ENCODE assay signal across 24 cellular contexts in genomic region chr5:153400931-153401330, GRCh38.
DNase-seq lines count a peak whose midpoint lies in the region; ATAC-seq, FAIRE-seq and TF ChIP-seq lines count a peak whose summit lies in the region.
"Had no signal": no experiment of that assay in that cellular context is flagged by ENCODE, and none has a peak within 500 bp of the region (broad histone marks: within the 10 kb centered on the region; RNA-seq: fewer than 3 reads in every experiment).

No MANE protein-coding gene starts in this region.

- H3K4me3 ChIP-seq in epithelial cell of esophagus (ENCODE audit: low read length), result no peak overlapping the region
- H3K4me3 ChIP-seq in coronary artery, result no peak overlapping the region
- H3K4me3 ChIP-seq: BLaER1, esophagus squamous epithelium, lung, tibial artery had no signal

- no peak for ATAC-seq in GM21528 (IDR thresholded peaks at IDR 0.05; ENCODE audit: low FRiP score, unreplicated experiment)
- ATAC-seq: effector memory CD8-positive, alpha-beta T cell; SK-N-SH treated with all-trans-retinoic acid at 6 μM for 48 hours; stimulated activated naive CD8-positive, alpha-beta T cell treated with anti-CD3 and anti-CD28 coated beads, Interleukin-15, Interleukin-2, amounts not matched to agents 100 U/mL and 50 U/mL, for 24 hours had no signal

- DNase-seq in DMS 273 (lab: John Stamatoyannopoulos, UW; ENCODE audit: unreplicated experiment), result peak; percentile 31
- DNase-seq in DMS 273 treated with DMSO at 0.1 percent for 48 hours (lab: John Stamatoyannopoulos, UW), result no peak
- DNase-seq in NCI-H446 treated with DMSO at 0.1 percent for 48 hours (lab: John Stamatoyannopoulos, UW), result peak; percentile 66
- peak; percentile 27 for DNase-seq in epithelial cell of esophagus (ENCODE audit: low read depth)
- DNase-seq in urothelium cell line (ENCODE audit: low spot score), result peak; percentile 57
- no peak for DNase-seq in coronary artery (ENCODE audit: low spot score)
- DNase-seq in NCI-H187 (lab: John Stamatoyannopoulos, UW), result no peak
- DNase-seq: activated CD4-positive, alpha-beta memory T cell treated with anti-CD3 and anti-CD28 coated beads, Interleukin-2, amount 10 ng/mL, durations not matched to agents 7 days and 5 days; activated gamma-delta T cell; COR-L47; effector memory CD8-positive, alpha-beta T cell; esophagus squamous epithelium; Kasumi-1; NCI-H1092 treated with DMSO at 0.1 percent for 48 hours; NCI-H2081 treated with DMSO at 0.1 percent for 48 hours; stimulated activated CD4-positive, alpha-beta T cell treated with anti-CD3 and anti-CD28 coated beads, Interleukin-4, amount 100 ng/mL, for 1 hour; stimulated activated naive CD8-positive, alpha-beta T cell treated with anti-CD3 and anti-CD28 coated beads, Interleukin-15, Interleukin-2, amounts not matched to agents 100 U/mL and 50 U/mL, for 24 hours; tibial artery had no signal

- no peak for FAIRE-seq in urothelium cell line (lab: Jason Lieb, UNC)
- FAIRE-seq: GM18507 had no signal

- no peak overlapping the region for H3K27ac ChIP-seq in coronary artery
- H3K27ac ChIP-seq: 22Rv1, BLaER1, esophagus squamous epithelium had no signal

- TF ChIP-seq CTCF in epithelial cell of esophagus (IDR thresholded peaks at IDR 0.05; ENCODE audit: insufficient read depth, low read depth, low read length, missing control alignments) (no peak), coronary artery (IDR thresholded peaks at IDR 0.05) (no peak)

Comparison
In these comparisons a context has a peak if more than half of its experiments do, and no peak if none do; other contexts are left out.
1. DNase-seq: peak in DMS 273 (single experiment), NCI-H446 treated with DMSO at 0.1 percent for 48 hours (single experiment), epithelial cell of esophagus (single experiment) and urothelium cell line (single experiment); none in DMS 273 treated with DMSO at 0.1 percent for 48 hours (single experiment), coronary artery (single experiment) and NCI-H187 (0 of 2).